1 cellular context compared by ENCODE assay signal in the genomic region with DNA sequence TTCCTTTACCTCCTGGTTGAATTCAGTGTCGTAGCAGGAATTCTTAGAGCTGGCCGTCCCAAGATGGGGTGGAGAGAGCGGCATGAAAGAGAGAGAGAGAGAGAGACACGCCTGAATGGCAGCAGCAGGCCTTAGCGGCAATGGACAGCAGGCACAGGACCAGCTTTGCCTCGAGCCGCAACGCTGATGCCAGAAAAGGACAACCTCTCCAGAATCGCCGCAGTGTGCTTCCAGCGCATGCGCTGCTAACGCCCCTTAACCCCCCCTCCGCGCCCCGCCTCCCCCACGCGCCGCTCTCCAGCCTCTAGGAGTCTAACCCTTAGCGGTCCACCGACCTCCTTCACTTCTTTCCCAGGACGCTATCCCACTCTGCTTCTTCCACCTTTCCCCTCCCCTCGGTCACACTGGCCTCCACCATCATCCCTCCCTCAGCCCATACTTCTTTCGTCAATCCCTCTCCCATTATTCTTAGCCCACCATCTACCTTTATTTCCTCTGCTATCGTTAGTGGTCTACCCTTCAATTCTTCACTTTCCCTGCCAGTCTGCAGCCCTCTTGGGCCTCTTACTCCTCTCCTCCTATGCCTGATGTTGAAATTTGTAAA.
TF ChIP-seq lines count a peak whose summit lies in the region.

No MANE protein-coding gene starts in this region.

TF ChIP-seq in K562, 482 proteins besides CTCF, POLR2A, EP300 and RAD21 (continued from another document):
- TF ChIP-seq, protein P1, sequence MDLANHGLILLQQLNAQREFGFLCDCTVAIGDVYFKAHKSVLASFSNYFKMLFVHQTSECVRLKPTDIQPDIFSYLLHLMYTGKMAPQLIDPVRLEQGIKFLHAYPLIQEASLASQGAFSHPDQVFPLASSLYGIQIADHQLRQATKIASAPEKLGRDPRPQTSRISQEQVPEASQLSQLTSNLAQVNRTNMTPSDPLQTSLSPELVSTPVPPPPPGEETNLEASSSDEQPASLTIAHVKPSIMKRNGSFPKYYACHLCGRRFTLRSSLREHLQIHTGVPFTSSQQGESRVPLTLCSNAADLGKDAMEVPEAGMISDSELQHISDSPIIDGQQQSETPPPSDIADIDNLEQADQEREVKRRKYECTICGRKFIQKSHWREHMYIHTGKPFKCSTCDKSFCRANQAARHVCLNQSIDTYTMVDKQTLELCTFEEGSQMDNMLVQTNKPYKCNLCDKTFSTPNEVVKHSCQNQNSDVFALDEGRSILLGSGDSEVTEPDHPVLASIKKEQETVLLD (IDR thresholded peaks at IDR 0.05): peak; percentile 58; the same call in 1 of the 2 replicates
- no peak for TF ChIP-seq ZNF436 (CRISPR knock-in tag; IDR thresholded peaks at IDR 0.05)
- TF ChIP-seq, protein P2, sequence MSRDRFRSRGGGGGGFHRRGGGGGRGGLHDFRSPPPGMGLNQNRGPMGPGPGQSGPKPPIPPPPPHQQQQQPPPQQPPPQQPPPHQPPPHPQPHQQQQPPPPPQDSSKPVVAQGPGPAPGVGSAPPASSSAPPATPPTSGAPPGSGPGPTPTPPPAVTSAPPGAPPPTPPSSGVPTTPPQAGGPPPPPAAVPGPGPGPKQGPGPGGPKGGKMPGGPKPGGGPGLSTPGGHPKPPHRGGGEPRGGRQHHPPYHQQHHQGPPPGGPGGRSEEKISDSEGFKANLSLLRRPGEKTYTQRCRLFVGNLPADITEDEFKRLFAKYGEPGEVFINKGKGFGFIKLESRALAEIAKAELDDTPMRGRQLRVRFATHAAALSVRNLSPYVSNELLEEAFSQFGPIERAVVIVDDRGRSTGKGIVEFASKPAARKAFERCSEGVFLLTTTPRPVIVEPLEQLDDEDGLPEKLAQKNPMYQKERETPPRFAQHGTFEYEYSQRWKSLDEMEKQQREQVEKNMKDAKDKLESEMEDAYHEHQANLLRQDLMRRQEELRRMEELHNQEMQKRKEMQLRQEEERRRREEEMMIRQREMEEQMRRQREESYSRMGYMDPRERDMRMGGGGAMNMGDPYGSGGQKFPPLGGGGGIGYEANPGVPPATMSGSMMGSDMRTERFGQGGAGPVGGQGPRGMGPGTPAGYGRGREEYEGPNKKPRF (IDR thresholded peaks at IDR 0.05; ENCODE audit: low read depth, low read length): no peak
- TF ChIP-seq BCOR (IDR thresholded peaks at IDR 0.05): 0 out of 2 replicates have a peak, but pooled peaks have one; percentile 13
- peak; percentile 90 to 91 for TF ChIP-seq NRF1 (conservative IDR thresholded peaks at IDR 0.05 in 1 of 2, IDR thresholded peaks at IDR 0.05 in 1 of 2)
- TF ChIP-seq ZNF217 (CRISPR knock-in tag; IDR thresholded peaks at IDR 0.05): no peak
- 0 out of 4 replicates have a peak, but pooled peaks of 1 of the 2 experiments have one; percentile 24 for TF ChIP-seq SRF (CRISPR knock-in tag; IDR thresholded peaks at IDR 0.05)
- no peak for TF ChIP-seq ZKSCAN3 (CRISPR knock-in tag; IDR thresholded peaks at IDR 0.05)
- TF ChIP-seq, protein P3, sequence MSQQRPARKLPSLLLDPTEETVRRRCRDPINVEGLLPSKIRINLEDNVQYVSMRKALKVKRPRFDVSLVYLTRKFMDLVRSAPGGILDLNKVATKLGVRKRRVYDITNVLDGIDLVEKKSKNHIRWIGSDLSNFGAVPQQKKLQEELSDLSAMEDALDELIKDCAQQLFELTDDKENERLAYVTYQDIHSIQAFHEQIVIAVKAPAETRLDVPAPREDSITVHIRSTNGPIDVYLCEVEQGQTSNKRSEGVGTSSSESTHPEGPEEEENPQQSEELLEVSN (IDR thresholded peaks at IDR 0.05; ENCODE audit: borderline replicate concordance in 1 of 2, extremely low read depth in 1 of 2, insufficient read depth in 1 of 2, insufficient read length in 1 of 2, low read depth in 1 of 2, low read length in 1 of 2, poor library complexity in 1 of 2, severe bottlenecking in 1 of 2): peak in 1 of 2 experiments; percentile 27
- no peak for TF ChIP-seq ZNF561 (CRISPR knock-in tag; conservative IDR thresholded peaks at IDR 0.05)
- TF ChIP-seq RFX5 (IDR thresholded peaks at IDR 0.05; ENCODE audit: low read depth, low read length): no peak
- peak; percentile 25 for TF ChIP-seq TBP (optimal IDR thresholded peaks at IDR 0.05; ENCODE audit: low read depth, low read length)
- no peak for TF ChIP-seq NCOR1 (IDR thresholded peaks at IDR 0.05)
- TF ChIP-seq MEIS2 (IDR thresholded peaks at IDR 0.05; ENCODE audit: partially characterized antibody): peak; percentile 33
